22 cellular contexts compared by ENCODE assay signal in genomic region chr4:180840142-180840541, GRCh38.
A peak's percentile ranks its signal among the peaks of the same experiment; 100 is the strongest.
DNase-seq lines count a peak whose midpoint lies in the region; ATAC-seq and TF ChIP-seq lines count a peak whose summit lies in the region.
"Had no signal": no experiment of that assay in that cellular context is flagged by ENCODE, and none has a peak within 500 bp of the region (broad histone marks: within the 10 kb centered on the region; RNA-seq: fewer than 3 reads in every experiment).

No MANE protein-coding gene starts in this region.

- H3K27me3 Mint-ChIP-seq in GM23338 (ENCODE audit: insufficient read depth, low read depth, poor library complexity) (no peaks in the 10 kb centered on the region), endodermal cell (ENCODE audit: insufficient read depth) (no peaks in the 10 kb centered on the region)
- H3K27me3 Mint-ChIP-seq: activated B cell treated with CpG ODN at 0.5 μM for 24 hours; activated naive CD8-positive, alpha-beta T cell treated with anti-CD3 and anti-CD28 coated beads, Interleukin-2, amount 10 ng/mL, durations not matched to agents 7 days and 5 days; CD4-positive, alpha-beta memory T cell; T-helper 17 cell had no signal

- H3K4me3 Mint-ChIP-seq in GM23338 = no peak overlapping the region
- H3K4me3 Mint-ChIP-seq in endodermal cell = no peak overlapping the region
- H3K4me3 Mint-ChIP-seq: activated B cell treated with CpG ODN at 0.5 μM for 24 hours; activated naive CD8-positive, alpha-beta T cell treated with anti-CD3 and anti-CD28 coated beads, Interleukin-2, amount 10 ng/mL, durations not matched to agents 7 days and 5 days; CD4-positive, alpha-beta memory T cell; immature natural killer cell; nephron progenitor cell; T-helper 17 cell had no signal

- H3K9ac ChIP-seq in endodermal cell (ENCODE audit: extremely low read depth, low read length, poor library complexity, severe bottlenecking) = no peak overlapping the region

- H3K27me3 ChIP-seq in AG04450 (ENCODE audit: control insufficient read depth, insufficient read depth, low read length) = no peaks in the 10 kb centered on the region
- H3K27me3 ChIP-seq in GM23338 (ENCODE audit: insufficient read depth) = no peaks in the 10 kb centered on the region
- H3K27me3 ChIP-seq in endodermal cell (ENCODE audit: control insufficient read depth, insufficient read depth, low read length, poor library complexity, severe bottlenecking) = no peaks in the 10 kb centered on the region
- H3K27me3 ChIP-seq in upper lobe of right lung = no peaks in the 10 kb centered on the region
- H3K27me3 ChIP-seq: foreskin keratinocyte, MG63 had no signal

- H3K27ac Mint-ChIP-seq in GM23338 (no peak overlapping the region), endodermal cell (no peak overlapping the region)
- H3K27ac Mint-ChIP-seq: activated B cell treated with CpG ODN at 0.5 μM for 24 hours; activated naive CD8-positive, alpha-beta T cell treated with anti-CD3 and anti-CD28 coated beads, Interleukin-2, amount 10 ng/mL, durations not matched to agents 7 days and 5 days; CD4-positive, alpha-beta memory T cell; immature natural killer cell; nephron progenitor cell; T-helper 17 cell had no signal

- intact Hi-C loops in OCI-LY7 (cut with micrococcal nuclease; ENCODE audit: unreplicated experiment) (loop anchor here (2.0 to 10.0 kb wide), 2 partner anchors 175 to 685 kb away; no protein-coding TSS in a partner anchor), upper lobe of right lung (cut with DNase I) (no loop called here)

- no peak for DNase-seq in AG04450 (ENCODE audit: low read depth, low spot score)
- peak; percentile 21 for DNase-seq in GM23338 (ENCODE audit: low spot score)
- DNase-seq in OCI-LY7 (ENCODE audit: low spot score) = peak; percentile 30
- no peak for DNase-seq in endodermal cell
- no peak for DNase-seq in NCI-H2029 treated with DMSO at 0.1 percent for 48 hours (lab: John Stamatoyannopoulos, UW)
- DNase-seq in upper lobe of right lung = no peak
- DNase-seq in HCEC 1CT = no peak
- DNase-seq: activated B cell treated with CpG ODN at 0.5 μM for 24 hours; activated CD4-positive, alpha-beta T cell treated with anti-CD3 and anti-CD28 coated beads, Interleukin-2, amount 50 U/mL, for 48 hours; activated naive CD8-positive, alpha-beta T cell treated with anti-CD3 and anti-CD28 coated beads, Interleukin-2, amount 10 ng/mL, durations not matched to agents 7 days and 5 days; CD4-positive, alpha-beta memory T cell; cerebellar nuclear complex; DMS 273 treated with DMSO at 0.1 percent for 48 hours; foreskin keratinocyte; immature natural killer cell; MG63; NCI-H1436 treated with DMSO at 0.1 percent for 48 hours; NCI-H524 treated with DMSO at 0.1 percent for 48 hours; nephron progenitor cell; SIG-M5; substantia nigra; T-helper 17 cell had no signal

- TF ChIP-seq CTCF in AG04450 (IDR thresholded peaks at IDR 0.05; ENCODE audit: low read depth, low read length) = peak; percentile 25; the same call in 1 of the 2 replicates
- peak; percentile 38 to 60 for TF ChIP-seq CTCF in GM23338 (conservative IDR thresholded peaks at IDR 0.05; ENCODE audit: low read depth in 2 of 2)
- TF ChIP-seq CTCF in OCI-LY7 (conservative IDR thresholded peaks at IDR 0.05; ENCODE audit: low read length) = no peak
- peak; percentile 65 for TF ChIP-seq CTCF in endodermal cell (conservative IDR thresholded peaks at IDR 0.05)
- TF ChIP-seq CTCF in upper lobe of right lung (IDR thresholded peaks at IDR 0.05) = no peak

- H3K9me2 ChIP-seq in GM23338 (ENCODE audit: insufficient read depth) (no peaks in the 10 kb centered on the region), OCI-LY7 (ENCODE audit: insufficient read depth, low read length) (no peaks in the 10 kb centered on the region)

- H3K9me3 ChIP-seq in AG04450 (ENCODE audit: control insufficient read depth, insufficient read depth, low read length) (no peaks in the 10 kb centered on the region), OCI-LY7 (ENCODE audit: low read length) (no peaks in the 10 kb centered on the region), endodermal cell (ENCODE audit: control insufficient read depth, low read length) (no peaks in the 10 kb centered on the region), upper lobe of right lung (no peaks in the 10 kb centered on the region)
- H3K9me3 ChIP-seq: MG63 had no signal

- H3K27ac ChIP-seq in AG04450 (ENCODE audit: low read depth, low read length) (no peak overlapping the region), GM23338 (ENCODE audit: low read depth) (no peak overlapping the region), OCI-LY7 (ENCODE audit: low read depth, low read length, poor library complexity, severe bottlenecking) (no peak overlapping the region), endodermal cell (ENCODE audit: low read depth, low read length) (no peak overlapping the region), upper lobe of right lung (no peak overlapping the region)
- H3K27ac ChIP-seq: foreskin keratinocyte had no signal

- H3K4me1 Mint-ChIP-seq in GM23338 (no peaks in the 10 kb centered on the region), endodermal cell (peaks cover 19% of the 10 kb centered on the region)
- H3K4me1 Mint-ChIP-seq: activated B cell treated with CpG ODN at 0.5 μM for 24 hours; activated naive CD8-positive, alpha-beta T cell treated with anti-CD3 and anti-CD28 coated beads, Interleukin-2, amount 10 ng/mL, durations not matched to agents 7 days and 5 days; CD4-positive, alpha-beta memory T cell; immature natural killer cell; nephron progenitor cell; T-helper 17 cell had no signal

- H3K36me3 ChIP-seq in GM23338 (ENCODE audit: insufficient read depth) = no peaks in the 10 kb centered on the region
- H3K36me3 ChIP-seq in OCI-LY7 (ENCODE audit: insufficient read depth, low read length) = no peaks in the 10 kb centered on the region
- H3K36me3 ChIP-seq in endodermal cell (ENCODE audit: control insufficient read depth, insufficient read depth, low read length) = no peaks in the 10 kb centered on the region
- no peaks in the 10 kb centered on the region for H3K36me3 ChIP-seq in upper lobe of right lung
- H3K36me3 ChIP-seq: MG63 had no signal

- no TSS peak for BruUV-seq in OCI-LY7 (replicated peaks; lab: Mats Ljungman, UMichigan)

- H3K36me3 Mint-ChIP-seq in GM23338 (ENCODE audit: low read depth) = no peaks in the 10 kb centered on the region
- H3K36me3 Mint-ChIP-seq in endodermal cell (ENCODE audit: low read depth) = no peaks in the 10 kb centered on the region
- H3K36me3 Mint-ChIP-seq: activated naive CD8-positive, alpha-beta T cell treated with anti-CD3 and anti-CD28 coated beads, Interleukin-2, amount 10 ng/mL, durations not matched to agents 7 days and 5 days; CD4-positive, alpha-beta memory T cell; immature natural killer cell had no signal

- 67% methylated on average over 3 to 6 of the region's 7 CpGs for WGBS in endodermal cell (ENCODE audit: insufficient coverage in 1 of 2, insufficient read length in 1 of 2), 2 experiments

- H3K4me1 ChIP-seq in GM23338 (ENCODE audit: insufficient read depth) (no peaks in the 10 kb centered on the region), OCI-LY7 (ENCODE audit: insufficient read depth, low read length, poor library complexity, severe bottlenecking) (peaks cover 11% of the 10 kb centered on the region), endodermal cell (ENCODE audit: control insufficient read depth, insufficient read depth, low read length) (no peaks in the 10 kb centered on the region), upper lobe of right lung (no peaks in the 10 kb centered on the region)
- H3K4me1 ChIP-seq: foreskin keratinocyte had no signal

- no peaks in the 10 kb centered on the region for H3K79me2 ChIP-seq in GM23338 (replicated peaks; ENCODE audit: insufficient read depth)
- no peaks in the 10 kb centered on the region for H3K79me2 ChIP-seq in OCI-LY7 (ENCODE audit: insufficient read depth, low read depth, low read length)

- POLR2A ChIA-PET in AG04450 (lab: Yijun Ruan, JAX) = no interaction called here
- POLR2A ChIA-PET in OCI-LY7 (lab: Charles Lee) = no interaction called here

- no peaks in the 10 kb centered on the region for H4K20me1 ChIP-seq in GM23338 (replicated peaks; ENCODE audit: insufficient read depth)
- no peaks in the 10 kb centered on the region for H4K20me1 ChIP-seq in OCI-LY7 (ENCODE audit: insufficient read depth, low read length)

- H2AFZ ChIP-seq in GM23338 (no peak overlapping the region), OCI-LY7 (ENCODE audit: low read length) (peak overlapping the region; percentile 43; the same call in 1 of the 2 replicates)

- H3K9me3 Mint-ChIP-seq in GM23338 = no peaks in the 10 kb centered on the region
- no peaks in the 10 kb centered on the region for H3K9me3 Mint-ChIP-seq in endodermal cell
- H3K9me3 Mint-ChIP-seq: activated naive CD8-positive, alpha-beta T cell treated with anti-CD3 and anti-CD28 coated beads, Interleukin-2, amount 10 ng/mL, durations not matched to agents 7 days and 5 days; nephron progenitor cell had no signal

- CTCF ChIA-PET in AG04450 (lab: Charles Lee) = interaction anchor here (0.7 to 1.0 kb wide), 3 partner anchors 13 to 175 kb away, joined by 3 to 5 read pairs (median 4); no protein-coding TSS in a partner anchor
- CTCF ChIA-PET in OCI-LY7 (lab: Charles Lee; ENCODE audit: unreplicated experiment) = no interaction called here

- H3F3A ChIP-seq in GM23338 (replicated peaks; ENCODE audit: low read depth) = no peaks in the 10 kb centered on the region

- H3K4me2 ChIP-seq in GM23338 = no peak overlapping the region
- no peak overlapping the region for H3K4me2 ChIP-seq in OCI-LY7 (ENCODE audit: low read length)

- no peak overlapping the region for H3K4me3 ChIP-seq in AG04450 (ENCODE audit: low read depth, low read length)
- no peak overlapping the region for H3K4me3 ChIP-seq in GM23338
- no peak overlapping the region for H3K4me3 ChIP-seq in OCI-LY7 (ENCODE audit: low read depth, low read length, poor library complexity, severe bottlenecking)
- no peak overlapping the region for H3K4me3 ChIP-seq in endodermal cell (ENCODE audit: low read length)
- H3K4me3 ChIP-seq in upper lobe of right lung = no peak overlapping the region
- H3K4me3 ChIP-seq: MG63 had no signal

- ATAC-seq in GM23338 (peak; percentile 65), upper lobe of right lung (no peak)
- ATAC-seq: foreskin keratinocyte, T-helper 17 cell had no signal

TF ChIP-seq in GM23338, 12 proteins besides CTCF, POLR2A, EP300 and RAD21 (continues in another document):
- TF ChIP-seq EZH2phosphoT487 (IDR thresholded peaks at IDR 0.05; ENCODE audit: unreplicated experiment) (no peak), STAT1 (IDR thresholded peaks at IDR 0.05; ENCODE audit: unreplicated experiment) (no peak), ZNF114 (CRISPR knock-in tag; IDR thresholded peaks at IDR 0.05) (no peak)

Comparison
In these comparisons a context has a peak if more than half of its experiments do, and no peak if none do; other contexts are left out.
1. DNase-seq: peak in GM23338 (single experiment) and OCI-LY7 (single experiment); none in AG04450 (single experiment), endodermal cell (single experiment), NCI-H2029 treated with DMSO at 0.1 percent for 48 hours (single experiment), upper lobe of right lung (single experiment) and HCEC 1CT (single experiment).
2. CTCF ChIP-seq: peak in AG04450 (single experiment), GM23338 (2 of 2) and endodermal cell (single experiment); none in OCI-LY7 (single experiment) and upper lobe of right lung (single experiment).